ENCODE assay signal across 10 cellular contexts in genomic region chr1:37481289-37482003, GRCh38. TPM values are rescaled to one million over a fixed set of nuclear protein-coding genes. Genes with fewer than 3 reads are reported as not detected.
DNase-seq lines count a peak whose midpoint lies in the region; ATAC-seq and TF ChIP-seq lines count a peak whose summit lies in the region.
"Had no signal": no experiment of that assay in that cellular context is flagged by ENCODE, and none has a peak within 500 bp of the region (broad histone marks: within the 10 kb centered on the region; RNA-seq: fewer than 3 reads in every experiment).

No MANE protein-coding gene starts in this region.

- peaks cover 39% of the 10 kb centered on the region for H3K36me3 Mint-ChIP-seq in activated naive CD4-positive, alpha-beta T cell treated with anti-CD3 and anti-CD28 coated beads, Interleukin-2, amount 50 U/mL, for 24 hours

- H3K27ac ChIP-seq in heart left ventricle (peak overlapping the region in 1 of 12 donors; percentile 96), muscle layer of duodenum (ENCODE audit: low read length) (peak overlapping the region; percentile 99), vagina (peak overlapping the region; percentile 98)

- no peaks in the 10 kb centered on the region for H3K27me3 Mint-ChIP-seq in activated naive CD4-positive, alpha-beta T cell treated with anti-CD3 and anti-CD28 coated beads, Interleukin-2, amount 50 U/mL, for 24 hours

- no peaks in the 10 kb centered on the region for H3K9me3 ChIP-seq in heart left ventricle
- H3K9me3 ChIP-seq in muscle layer of duodenum (ENCODE audit: control insufficient read depth in 1 of 2, low read length in 2 of 2) = no peaks in the 10 kb centered on the region
- no peaks in the 10 kb centered on the region for H3K9me3 ChIP-seq in vagina

- H3K27me3 ChIP-seq in heart left ventricle = no peaks in the 10 kb centered on the region
- no peaks in the 10 kb centered on the region for H3K27me3 ChIP-seq in muscle layer of duodenum (ENCODE audit: low read depth, low read length)
- no peaks in the 10 kb centered on the region for H3K27me3 ChIP-seq in vagina

- peaks cover 21% of the 10 kb centered on the region for H3K4me1 Mint-ChIP-seq in activated naive CD4-positive, alpha-beta T cell treated with anti-CD3 and anti-CD28 coated beads, Interleukin-2, amount 50 U/mL, for 24 hours

- H3K27ac Mint-ChIP-seq in activated naive CD4-positive, alpha-beta T cell treated with anti-CD3 and anti-CD28 coated beads, Interleukin-2, amount 50 U/mL, for 24 hours = peak overlapping the region; percentile 70

- TF ChIP-seq POLR2A in heart left ventricle (IDR thresholded peaks at IDR 0.05) (no peak), vagina (IDR thresholded peaks at IDR 0.05) (no peak)

- no peak for ATAC-seq in Right ventricle myocardium inferior
- no peak for ATAC-seq in heart left ventricle
- ATAC-seq in GM18870 (IDR thresholded peaks at IDR 0.05; ENCODE audit: unreplicated experiment) = no peak

- H3K4me3 Mint-ChIP-seq in activated naive CD4-positive, alpha-beta T cell treated with anti-CD3 and anti-CD28 coated beads, Interleukin-2, amount 50 U/mL, for 24 hours = peak overlapping the region; percentile 11

- TF ChIP-seq CTCF in heart left ventricle (IDR thresholded peaks at IDR 0.05) (no peak), vagina (IDR thresholded peaks at IDR 0.05) (no peak)

- H3K4me1 ChIP-seq in heart left ventricle (peaks cover 9 to 79% (median 59%) of the 10 kb centered on the region in 12 donors), muscle layer of duodenum (ENCODE audit: control insufficient read depth in 1 of 2, insufficient read depth in 2 of 2, low read length in 2 of 2) (peaks cover 22 to 55% of the 10 kb centered on the region in 2 donors), vagina (peaks cover 66% of the 10 kb centered on the region)

- intact Hi-C loops in Right ventricle myocardium inferior (cut with DNase I) (no loop called here), heart left ventricle (cut with DNase I) (no loop called here), vagina (cut with DNase I) (loop anchor here (10.0 kb wide), 1 partner anchor 203 kb away; no protein-coding TSS in a partner anchor)

- H3K4me3 ChIP-seq in heart left ventricle (no peak overlapping the region), muscle layer of duodenum (ENCODE audit: low read depth in 1 of 2, low read length in 2 of 2) (no peak overlapping the region), vagina (no peak overlapping the region)
- H3K4me3 ChIP-seq: lung had no signal

- H3K9me3 Mint-ChIP-seq in activated naive CD4-positive, alpha-beta T cell treated with anti-CD3 and anti-CD28 coated beads, Interleukin-2, amount 50 U/mL, for 24 hours = no peaks in the 10 kb centered on the region

- DNase-seq in Right ventricle myocardium inferior (ENCODE audit: missing footprints) = peak; percentile 56
- DNase-seq in heart left ventricle = no peak
- DNase-seq in vagina (ENCODE audit: extremely low spot score in 2 of 2) = peak in 1 of 2 donors; percentile 87
- DNase-seq in NCI-H2171 (lab: John Stamatoyannopoulos, UW) = no peak
- DNase-seq in HuH-7 (ENCODE audit: low spot score) = no peak
- DNase-seq: SHP77 treated with DMSO at 0.1 percent for 48 hours had no signal

- 85 to 94% (median 93%) methylated on average over 14 to 26 of the region's 26 CpGs for WGBS in heart left ventricle, 4 donors

- H3K36me3 ChIP-seq in heart left ventricle = peaks cover 0 to 74% (median 57%) of the 10 kb centered on the region in 9 donors
- peaks cover 44 to 49% of the 10 kb centered on the region in 2 donors for H3K36me3 ChIP-seq in muscle layer of duodenum (ENCODE audit: control insufficient read depth in 1 of 2, insufficient read depth in 2 of 2, low read length in 2 of 2)
- H3K36me3 ChIP-seq in vagina = peaks cover 3 to 47% of the 10 kb centered on the region in 2 donors

RNA-seq across cellular contexts. Expression of gene ZC3H12A, which starts 7.1 kb away (rescaled TPM):
- total RNA-seq in Right ventricle myocardium inferior (4.3 TPM), heart left ventricle (1 to 10 TPM; 1.8 to 8.5 (median 4.5) TPM), vagina (51.6 TPM)
- 1 to 10 TPM; 2.4 to 6.7 TPM for polyA plus RNA-seq in heart left ventricle

RNA-seq across cellular contexts. Expression of gene MEAF6, which starts 33.1 kb away (rescaled TPM):
- total RNA-seq in Right ventricle myocardium inferior = 35.9 TPM
- 10 to 100 TPM; 28.9 to 51.3 (median 39.6) TPM for total RNA-seq in heart left ventricle
- polyA plus RNA-seq in heart left ventricle = 10 to 100 TPM; 27.4 to 55.7 TPM
- total RNA-seq in vagina = 54.5 TPM
